Comparison of ENCODE assay signal across 18 cellular contexts in genomic region chr19:3981373-3981735, GRCh38. TPM values are rescaled to one million over a fixed set of nuclear protein-coding genes. Genes with fewer than 3 reads are reported as not detected.
DNase-seq lines count a peak whose midpoint lies in the region; ATAC-seq, FAIRE-seq and TF ChIP-seq lines count a peak whose summit lies in the region.
"Had no signal": no experiment of that assay in that cellular context is flagged by ENCODE, and none has a peak within 500 bp of the region (broad histone marks: within the 10 kb centered on the region; RNA-seq: fewer than 3 reads in every experiment).

No MANE protein-coding gene starts in this region.

- H3K4me1 Mint-ChIP-seq in H9 (peaks cover 31 to 33% of the 10 kb centered on the region in 2 experiments), astrocyte (ENCODE audit: low read depth, unreplicated experiment) (peaks cover 50% of the 10 kb centered on the region), neural progenitor cell (peaks cover 27% of the 10 kb centered on the region)

- no peak overlapping the region for H4K5ac ChIP-seq in H9 (ENCODE audit: insufficient read length, low read depth, low read length)

- H3K27me3 ChIP-seq in BLaER1 (no peaks in the 10 kb centered on the region), H9 (ENCODE audit: insufficient read depth, low read length) (no peaks in the 10 kb centered on the region), astrocyte (ENCODE audit: insufficient read depth, low read length) (no peaks in the 10 kb centered on the region), neural progenitor cell (no peaks in the 10 kb centered on the region), PC-3 (ENCODE audit: low read length) (no peaks in the 10 kb centered on the region)
- H3K27me3 ChIP-seq: ascending aorta, dorsolateral prefrontal cortex had no signal

- H3K9me3 ChIP-seq in BLaER1 (no peaks in the 10 kb centered on the region), H9 (ENCODE audit: control insufficient read depth, low read depth, low read length) (no peaks in the 10 kb centered on the region), astrocyte (ENCODE audit: insufficient read depth, low read depth, low read length) (no peaks in the 10 kb centered on the region), neural progenitor cell (ENCODE audit: low read depth) (no peaks in the 10 kb centered on the region), PC-3 (ENCODE audit: low read length) (no peaks in the 10 kb centered on the region)
- H3K9me3 ChIP-seq: ascending aorta had no signal

- no peak overlapping the region for H3K23ac ChIP-seq in H9 (ENCODE audit: insufficient read length, low read depth, low read length)

- H3K27ac ChIP-seq in BLaER1 (peak overlapping the region; percentile 62), H9 (ENCODE audit: insufficient read length, low read depth, low read length) (no peak overlapping the region), astrocyte (ENCODE audit: low read depth, low read length) (no peak overlapping the region), neural progenitor cell (no peak overlapping the region), PC-3 (ENCODE audit: low read length) (no peak overlapping the region)
- H3K27ac ChIP-seq: ascending aorta had no signal

- CTCF ChIA-PET in PC-3 (lab: Charles Lee) = no interaction called here

- H2BK15ac ChIP-seq in H9 (ENCODE audit: low read depth, low read length) = no peak overlapping the region

- H2BK12ac ChIP-seq in H9 (ENCODE audit: insufficient read length, low read depth, low read length) = no peak overlapping the region

- no peak overlapping the region for H3T11ph ChIP-seq in H9 (ENCODE audit: low read length)

- H3K4me2 ChIP-seq in BLaER1 (peak overlapping the region; percentile 99), H9 (ENCODE audit: insufficient read depth, insufficient read length, low read length) (no peak overlapping the region), astrocyte (ENCODE audit: low read length) (peak overlapping the region; percentile 98), neural progenitor cell (no peak overlapping the region), PC-3 (ENCODE audit: low read length) (no peak overlapping the region)

- H3K9me3 Mint-ChIP-seq in H9 (no peaks in the 10 kb centered on the region; a peak in 1 of 5 replicates), astrocyte (ENCODE audit: unreplicated experiment) (peaks cover 2% of the 10 kb centered on the region), neural progenitor cell (no peaks in the 10 kb centered on the region)
- H3K9me3 Mint-ChIP-seq: immature natural killer cell had no signal

- peak overlapping the region; percentile 29 to 62; a peak in 3 of 5 replicates for H3K4me3 Mint-ChIP-seq in H9
- peak overlapping the region; percentile 70 for H3K4me3 Mint-ChIP-seq in astrocyte (ENCODE audit: unreplicated experiment)
- H3K4me3 Mint-ChIP-seq in neural progenitor cell = peak overlapping the region; percentile 44

- no peak for DNase-seq in H9
- DNase-seq in astrocyte (ENCODE audit: low read depth) = no peak
- no peak for DNase-seq in neural progenitor cell (ENCODE audit: low spot score)
- DNase-seq in PC-3 = no peak
- DNase-seq in cardiac septum (ENCODE audit: low spot score) = no peak
- DNase-seq in NCI-H69 (lab: John Stamatoyannopoulos, UW) = no peak
- DNase-seq in HK-2 (ENCODE audit: unreplicated experiment) = no peak
- DNase-seq: dorsolateral prefrontal cortex, foreskin fibroblast, GDM1, KG1, NCI-H510A, retina had no signal

- H3K36me3 Mint-ChIP-seq in H9 (ENCODE audit: insufficient read depth in 1 of 3, low read depth in 3 of 3) (peaks cover 75 to 86% (median 85%) of the 10 kb centered on the region in 3 experiments), astrocyte (ENCODE audit: low read depth, unreplicated experiment) (peaks cover 32% of the 10 kb centered on the region), neural progenitor cell (peaks cover 35% of the 10 kb centered on the region)

- no peak overlapping the region for H4K91ac ChIP-seq in H9 (ENCODE audit: insufficient read length, low read depth, low read length)

- no peak for TF ChIP-seq CTCF in H9 (conservative IDR thresholded peaks at IDR 0.05)
- no peak for TF ChIP-seq CTCF in astrocyte (IDR thresholded peaks at IDR 0.05; ENCODE audit: insufficient read depth, low read depth, low read length)
- no peak for TF ChIP-seq CTCF in neural progenitor cell (IDR thresholded peaks at IDR 0.05)
- TF ChIP-seq CTCF in PC-3 (conservative IDR thresholded peaks at IDR 0.05; ENCODE audit: low read depth, low read length) = no peak

- H3K9me2 ChIP-seq in PC-3 (replicated peaks; ENCODE audit: low read length) = no peaks in the 10 kb centered on the region

- H2BK120ac ChIP-seq in H9 (ENCODE audit: low read depth, low read length, poor library complexity, severe bottlenecking) = no peak overlapping the region

- H3F3A ChIP-seq in neural progenitor cell (ENCODE audit: low read depth) (peaks cover 87% of the 10 kb centered on the region), PC-3 (ENCODE audit: low read length, unreplicated experiment) (peaks cover under 1% of the 10 kb centered on the region)

- POLR2A ChIA-PET in PC-3 (lab: Charles Lee; ENCODE audit: unreplicated experiment) = no interaction called here

- H3K79me2 ChIP-seq in H9 (ENCODE audit: insufficient read depth, low read length) = peaks cover 26% of the 10 kb centered on the region
- peaks cover 88% of the 10 kb centered on the region for H3K79me2 ChIP-seq in astrocyte (ENCODE audit: insufficient read depth, low read length)
- peaks cover 86% of the 10 kb centered on the region for H3K79me2 ChIP-seq in neural progenitor cell (ENCODE audit: low read depth)
- peaks cover 70% of the 10 kb centered on the region for H3K79me2 ChIP-seq in PC-3 (ENCODE audit: low read length)

- H2AFZ ChIP-seq in H9 (ENCODE audit: low read length) (no peak overlapping the region), astrocyte (ENCODE audit: low read depth, low read length) (no peak overlapping the region), neural progenitor cell (replicated peaks) (no peak overlapping the region), PC-3 (ENCODE audit: low read length) (no peak overlapping the region)

- H2BK20ac ChIP-seq in H9 (ENCODE audit: low read depth, low read length, poor library complexity, severe bottlenecking) = no peak overlapping the region

- no peak for ATAC-seq in PC-3

- H3K36me3 ChIP-seq in BLaER1 (peaks cover 84% of the 10 kb centered on the region), astrocyte (ENCODE audit: insufficient read depth, low read length) (peaks cover 71% of the 10 kb centered on the region), neural progenitor cell (peaks cover 13% of the 10 kb centered on the region), PC-3 (ENCODE audit: low read depth, low read length) (peaks cover 81% of the 10 kb centered on the region)

- no peak overlapping the region for H3K14ac ChIP-seq in H9 (ENCODE audit: insufficient read depth, low read length)

- H3K23me2 ChIP-seq in H9 (ENCODE audit: insufficient read length, low read depth, low read length, poor library complexity, severe bottlenecking) = peaks cover 16% of the 10 kb centered on the region

- H3K4me1 ChIP-seq in BLaER1 (peaks cover 83% of the 10 kb centered on the region), H9 (ENCODE audit: insufficient read depth, low read length) (no peaks in the 10 kb centered on the region), astrocyte (ENCODE audit: insufficient read depth, low read length) (peaks cover 52% of the 10 kb centered on the region), neural progenitor cell (peaks cover 14% of the 10 kb centered on the region), PC-3 (ENCODE audit: insufficient read depth, low read length) (peaks cover 17% of the 10 kb centered on the region)

- no CpG with 5 or more reads among the region's 10 CpGs for WGBS in H9 (ENCODE audit: extremely low coverage, insufficient read length, low lambda C conversion rate)

- peak overlapping the region; percentile 40 for H3K4me3 ChIP-seq in BLaER1
- no peak overlapping the region for H3K4me3 ChIP-seq in astrocyte (ENCODE audit: insufficient read depth, low read depth, low read length)
- no peak overlapping the region for H3K4me3 ChIP-seq in neural progenitor cell
- no peak overlapping the region for H3K4me3 ChIP-seq in PC-3 (ENCODE audit: low read length)
- H3K4me3 ChIP-seq: ascending aorta had no signal

- H3K79me1 ChIP-seq in H9 (ENCODE audit: insufficient read depth, low read depth, low read length, poor library complexity, severe bottlenecking) = peaks cover 12% of the 10 kb centered on the region

- H3K18ac ChIP-seq in H9 (ENCODE audit: insufficient read length, low read depth, low read length) = no peak overlapping the region

- peak overlapping the region; percentile 72 for H3K9ac ChIP-seq in BLaER1
- H3K9ac ChIP-seq in H9 (ENCODE audit: extremely low read depth, insufficient read length, low read length) = no peak overlapping the region
- peak overlapping the region; percentile 44 for H3K9ac ChIP-seq in astrocyte (ENCODE audit: low read length)
- no peak overlapping the region for H3K9ac ChIP-seq in neural progenitor cell
- H3K9ac ChIP-seq in PC-3 (ENCODE audit: low read length) = no peak overlapping the region

- no peak for FAIRE-seq in astrocyte (lab: Jason Lieb, UNC)

- H3K56ac ChIP-seq in H9 (ENCODE audit: insufficient read length, low read depth, low read length) = no peak overlapping the region

- no peak overlapping the region for H3K4ac ChIP-seq in H9 (ENCODE audit: low read depth, low read length)

- H2AK5ac ChIP-seq in H9 (ENCODE audit: insufficient read length, low read length) = no peak overlapping the region

- no peak overlapping the region for H4K8ac ChIP-seq in H9 (replicated peaks; ENCODE audit: insufficient read length, low read depth, low read length)

- no peak overlapping the region for H2BK5ac ChIP-seq in H9 (ENCODE audit: insufficient read length, low read length)

- H4K20me1 ChIP-seq in BLaER1 = peaks cover 89% of the 10 kb centered on the region
- peaks cover 4% of the 10 kb centered on the region for H4K20me1 ChIP-seq in H9 (ENCODE audit: control insufficient read depth, insufficient read depth, insufficient read length)
- H4K20me1 ChIP-seq in astrocyte (ENCODE audit: insufficient read depth, low read length) = peaks cover 87% of the 10 kb centered on the region
- H4K20me1 ChIP-seq in neural progenitor cell (ENCODE audit: low read depth) = peaks cover 88% of the 10 kb centered on the region
- peaks cover 83% of the 10 kb centered on the region for H4K20me1 ChIP-seq in PC-3 (ENCODE audit: low read length)

- H3K27ac Mint-ChIP-seq in H9 (peak overlapping the region in 2 of 3 experiments; percentile 89 to 99; a peak in 4 of 7 replicates), astrocyte (ENCODE audit: unreplicated experiment) (peak overlapping the region; percentile 55), neural progenitor cell (no peak overlapping the region)
- H3K27ac Mint-ChIP-seq: immature natural killer cell had no signal

- intact Hi-C loops in PC-3 (cut with micrococcal nuclease) = no loop called here
- intact Hi-C loops in cardiac septum (cut with DNase I) = no loop called here

- H3K27me3 Mint-ChIP-seq in H9 (ENCODE audit: low read depth) (peaks cover 6% of the 10 kb centered on the region), astrocyte (ENCODE audit: low read depth, unreplicated experiment) (no peaks in the 10 kb centered on the region), neural progenitor cell (ENCODE audit: insufficient read depth, low read depth) (peaks cover 8% of the 10 kb centered on the region)

- BruUV-seq in PC-3 (replicated peaks; lab: Mats Ljungman, UMichigan) = no TSS peak

RNA-seq across cellular contexts. Expression of gene EEF2, which starts 3.9 kb away (rescaled TPM):
- total RNA-seq in H9 (2021) (3,615 and 3,676 TPM in 2 replicates), astrocyte (2,578 and 2,739 TPM in 2 replicates), neural progenitor cell (ENCODE audit: low replicate concordance) (1,288 and 2,841 TPM in 2 replicates), PC-3 (2014; rRNA removed) (1,124 and 1,170 TPM in 2 replicates), cardiac septum (1,625 TPM)

RNA-seq across cellular contexts. Expression of gene DAPK3, which starts 10.5 kb away (rescaled TPM):
- 114 and 121 TPM in 2 replicates for total RNA-seq in H9 (2021)
- 242 and 264 TPM in 2 replicates for total RNA-seq in astrocyte
- total RNA-seq in neural progenitor cell (ENCODE audit: low replicate concordance) = 33.7 and 96.6 TPM in 2 replicates
- total RNA-seq in PC-3 (2014; rRNA removed) = 94.2 and 155 TPM in 2 replicates
- total RNA-seq in cardiac septum = 180 TPM

RNA-seq across cellular contexts. Expression of gene PIAS4, which starts 26.2 kb away (rescaled TPM):
- total RNA-seq in H9 (2021) (52.0 and 59.4 TPM in 2 replicates), astrocyte (26.0 and 26.4 TPM in 2 replicates), neural progenitor cell (ENCODE audit: low replicate concordance) (17.0 and 34.1 TPM in 2 replicates), PC-3 (2014; rRNA removed) (21.0 and 26.5 TPM in 2 replicates), cardiac septum (18.4 TPM)

RNA-seq across cellular contexts. Expression of gene NMRK2, which starts 48.5 kb away (rescaled TPM):
- total RNA-seq in H9 (2021) (60.0 and 62.7 TPM in 2 replicates), astrocyte (0.73 TPM in 1 of 2 replicates, not detected in the other), neural progenitor cell (ENCODE audit: low replicate concordance) (0.77 and 1.1 TPM in 2 replicates), PC-3 (2014; rRNA removed) (not detected in 2 replicates), cardiac septum (568 TPM)
- total RNA-seq: ascending aorta, RPMI7951, subcutaneous adipose tissue had no signal

Comparison
In these comparisons a context has a peak if more than half of its experiments do, and no peak if none do; other contexts are left out.
1. H3K4me2 ChIP-seq: peak in BLaER1 (single experiment) and astrocyte (single experiment); none in H9 (single experiment), neural progenitor cell (single experiment) and PC-3 (single experiment).
2. H3K9ac ChIP-seq: peak in BLaER1 (single experiment) and astrocyte (single experiment); none in H9 (single experiment), neural progenitor cell (single experiment) and PC-3 (single experiment).
3. Peak in every context shown above with its lines, with median percentiles within 50 percentile points of each other: H3K4me3 Mint-ChIP-seq.